In the genomic region with DNA sequence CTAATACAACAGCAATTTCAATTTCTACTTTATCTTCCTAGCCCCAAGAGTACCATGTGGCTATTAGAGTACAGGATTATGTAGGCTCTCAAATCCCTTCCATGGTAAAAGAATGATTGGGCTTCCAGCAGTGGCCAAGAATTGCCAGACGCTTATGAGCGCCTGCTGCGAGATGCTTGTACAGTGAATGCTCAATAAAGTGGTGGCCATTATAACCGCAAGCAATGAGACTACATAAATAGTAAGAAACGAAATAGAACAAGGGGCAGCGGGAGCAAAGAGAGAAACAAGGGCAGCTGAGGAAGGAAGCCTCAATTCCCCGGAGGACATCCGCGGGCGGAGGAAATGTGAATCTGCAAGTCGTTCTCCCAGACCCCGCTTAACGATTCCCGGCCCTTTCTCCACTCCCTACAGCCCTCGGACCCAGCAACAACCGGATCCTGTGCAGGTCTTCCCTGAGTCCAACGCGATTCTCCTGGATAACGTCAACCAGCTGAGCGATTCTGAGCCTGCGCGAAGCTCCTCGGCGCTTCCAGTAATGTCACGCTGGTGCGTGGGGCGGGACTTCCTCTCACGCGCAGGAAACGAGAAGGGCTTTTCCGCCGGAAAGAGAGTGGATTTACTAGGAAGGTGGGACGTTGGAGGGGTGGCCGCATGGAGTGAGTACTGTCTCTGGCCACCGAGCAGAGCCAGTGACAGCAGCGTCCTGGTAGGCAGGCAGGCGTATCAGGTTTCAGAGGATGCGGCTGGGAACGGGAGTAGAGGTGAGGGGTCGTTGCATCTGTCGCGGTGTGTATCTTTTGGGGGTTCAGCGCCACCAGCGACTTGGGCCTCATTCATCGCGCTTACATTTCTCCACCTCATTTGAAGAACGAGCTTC, we compare ENCODE assay signal across 1 cellular context.
TF ChIP-seq lines count a peak whose summit lies in the region.

No MANE protein-coding gene starts in this region.

TF ChIP-seq in HepG2, 621 proteins besides CTCF, POLR2A, EP300 and RAD21 (continued from another document and continues in another):
- TF ChIP-seq PAF1 (CRISPR knock-in tag; IDR thresholded peaks at IDR 0.05) (no peak), ZNF251 (CRISPR knock-in tag; IDR thresholded peaks at IDR 0.05) (no peak), RFX3 (CRISPR knock-in tag; IDR thresholded peaks at IDR 0.05) (no peak), KAT7 (CRISPR knock-in tag; IDR thresholded peaks at IDR 0.05; ENCODE audit: borderline replicate concordance) (peak; percentile 42; the same call in 1 of the 2 replicates), ZNF296 (CRISPR knock-in tag; conservative IDR thresholded peaks at IDR 0.05) (0 out of 2 replicates have a peak, but pooled peaks have one; percentile 40), ZNF282 (IDR thresholded peaks at IDR 0.05; ENCODE audit: partially characterized antibody) (no peak), ZNF737 (CRISPR knock-in tag; IDR thresholded peaks at IDR 0.05; ENCODE audit: borderline replicate concordance) (0 out of 2 replicates have a peak, but pooled peaks have one; percentile 49), ZNF543 (CRISPR knock-in tag; IDR thresholded peaks at IDR 0.05) (peak; percentile 34; the same call in 1 of the 2 replicates), ZNF720 (CRISPR knock-in tag; IDR thresholded peaks at IDR 0.05) (no peak), ZNF644 (CRISPR knock-in tag; IDR thresholded peaks at IDR 0.05; ENCODE audit: low read depth) (no peak), KDM1A (CRISPR knock-in tag; IDR thresholded peaks at IDR 0.05) (no peak), SRSF9 (IDR thresholded peaks at IDR 0.05; ENCODE audit: borderline replicate concordance, insufficient read depth, low read depth, low read length, poor library complexity, severe bottlenecking) (no peak), SNRNP70 (IDR thresholded peaks at IDR 0.05; ENCODE audit: low read depth, low read length) (no peak), RNF2 (conservative IDR thresholded peaks at IDR 0.05; ENCODE audit: low read depth) (0 out of 2 replicates have a peak, but pooled peaks have one; percentile 36), ZNF570 (CRISPR knock-in tag; IDR thresholded peaks at IDR 0.05; ENCODE audit: borderline replicate concordance) (no peak), NFRKB (IDR thresholded peaks at IDR 0.05) (no peak), ZBTB42 (CRISPR knock-in tag; IDR thresholded peaks at IDR 0.05) (no peak), MLLT10 (CRISPR knock-in tag; IDR thresholded peaks at IDR 0.05) (no peak), TBX3 (IDR thresholded peaks at IDR 0.05; ENCODE audit: borderline replicate concordance) (no peak), ZNF101 (CRISPR knock-in tag; IDR thresholded peaks at IDR 0.05; ENCODE audit: borderline replicate concordance, low read depth) (no peak), SSRP1 (CRISPR knock-in tag; IDR thresholded peaks at IDR 0.05) (no peak), NFE2 (CRISPR knock-in tag; IDR thresholded peaks at IDR 0.05) (no peak), ATF1 (CRISPR knock-in tag; IDR thresholded peaks at IDR 0.05) (peak; percentile 76), CHD4 (IDR thresholded peaks at IDR 0.05; ENCODE audit: borderline replicate concordance, low read length) (no peak), JDP2 (CRISPR knock-in tag; IDR thresholded peaks at IDR 0.05; ENCODE audit: borderline replicate concordance) (no peak), MAFK (conservative IDR thresholded peaks at IDR 0.05 in 1 of 2, IDR thresholded peaks at IDR 0.05 in 1 of 2; ENCODE audit: low read length in 2 of 2) (no peak), ZNF468 (CRISPR knock-in tag; IDR thresholded peaks at IDR 0.05) (no peak), FOXP1 (IDR thresholded peaks at IDR 0.05) (no peak), FOXP1 (CRISPR knock-in tag; IDR thresholded peaks at IDR 0.05) (no peak)
- TF ChIP-seq, protein P1, sequence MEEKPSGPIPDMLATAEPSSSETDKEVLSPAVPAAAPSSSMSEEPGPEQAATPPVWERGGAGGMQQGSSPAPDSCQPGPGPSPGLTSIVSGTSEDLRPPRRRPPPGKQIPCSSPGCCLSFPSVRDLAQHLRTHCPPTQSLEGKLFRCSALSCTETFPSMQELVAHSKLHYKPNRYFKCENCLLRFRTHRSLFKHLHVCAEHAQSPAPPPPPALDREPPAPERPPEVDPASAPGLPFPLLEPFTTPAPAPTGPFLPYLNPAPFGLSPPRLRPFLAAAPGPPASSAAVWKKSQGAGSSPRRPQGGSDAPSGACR (CRISPR knock-in tag; IDR thresholded peaks at IDR 0.05): peak; percentile 61; the same call in 1 of the 2 replicates
- TF ChIP-seq, protein P2, sequence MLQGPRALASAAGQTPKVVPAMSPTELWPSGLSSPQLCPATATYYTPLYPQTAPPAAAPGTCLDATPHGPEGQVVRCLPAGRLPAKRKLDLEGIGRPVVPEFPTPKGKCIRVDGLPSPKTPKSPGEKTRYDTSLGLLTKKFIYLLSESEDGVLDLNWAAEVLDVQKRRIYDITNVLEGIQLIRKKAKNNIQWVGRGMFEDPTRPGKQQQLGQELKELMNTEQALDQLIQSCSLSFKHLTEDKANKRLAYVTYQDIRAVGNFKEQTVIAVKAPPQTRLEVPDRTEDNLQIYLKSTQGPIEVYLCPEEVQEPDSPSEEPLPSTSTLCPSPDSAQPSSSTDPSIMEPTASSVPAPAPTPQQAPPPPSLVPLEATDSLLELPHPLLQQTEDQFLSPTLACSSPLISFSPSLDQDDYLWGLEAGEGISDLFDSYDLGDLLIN (CRISPR knock-in tag; IDR thresholded peaks at IDR 0.05; ENCODE audit: borderline replicate concordance): no peak; the same call in 1 of the 2 replicates
- TF ChIP-seq, protein P3, sequence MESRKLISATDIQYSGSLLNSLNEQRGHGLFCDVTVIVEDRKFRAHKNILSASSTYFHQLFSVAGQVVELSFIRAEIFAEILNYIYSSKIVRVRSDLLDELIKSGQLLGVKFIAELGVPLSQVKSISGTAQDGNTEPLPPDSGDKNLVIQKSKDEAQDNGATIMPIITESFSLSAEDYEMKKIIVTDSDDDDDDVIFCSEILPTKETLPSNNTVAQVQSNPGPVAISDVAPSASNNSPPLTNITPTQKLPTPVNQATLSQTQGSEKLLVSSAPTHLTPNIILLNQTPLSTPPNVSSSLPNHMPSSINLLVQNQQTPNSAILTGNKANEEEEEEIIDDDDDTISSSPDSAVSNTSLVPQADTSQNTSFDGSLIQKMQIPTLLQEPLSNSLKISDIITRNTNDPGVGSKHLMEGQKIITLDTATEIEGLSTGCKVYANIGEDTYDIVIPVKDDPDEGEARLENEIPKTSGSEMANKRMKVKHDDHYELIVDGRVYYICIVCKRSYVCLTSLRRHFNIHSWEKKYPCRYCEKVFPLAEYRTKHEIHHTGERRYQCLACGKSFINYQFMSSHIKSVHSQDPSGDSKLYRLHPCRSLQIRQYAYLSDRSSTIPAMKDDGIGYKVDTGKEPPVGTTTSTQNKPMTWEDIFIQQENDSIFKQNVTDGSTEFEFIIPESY (CRISPR knock-in tag; IDR thresholded peaks at IDR 0.05): 0 out of 2 replicates have a peak, but pooled peaks have one; percentile 11
- TF ChIP-seq, protein P4, sequence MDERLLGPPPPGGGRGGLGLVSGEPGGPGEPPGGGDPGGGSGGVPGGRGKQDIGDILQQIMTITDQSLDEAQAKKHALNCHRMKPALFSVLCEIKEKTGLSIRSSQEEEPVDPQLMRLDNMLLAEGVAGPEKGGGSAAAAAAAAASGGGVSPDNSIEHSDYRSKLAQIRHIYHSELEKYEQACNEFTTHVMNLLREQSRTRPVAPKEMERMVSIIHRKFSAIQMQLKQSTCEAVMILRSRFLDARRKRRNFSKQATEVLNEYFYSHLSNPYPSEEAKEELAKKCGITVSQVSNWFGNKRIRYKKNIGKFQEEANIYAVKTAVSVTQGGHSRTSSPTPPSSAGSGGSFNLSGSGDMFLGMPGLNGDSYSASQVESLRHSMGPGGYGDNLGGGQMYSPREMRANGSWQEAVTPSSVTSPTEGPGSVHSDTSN (CRISPR knock-in tag; IDR thresholded peaks at IDR 0.05): no peak
- TF ChIP-seq, protein P5, sequence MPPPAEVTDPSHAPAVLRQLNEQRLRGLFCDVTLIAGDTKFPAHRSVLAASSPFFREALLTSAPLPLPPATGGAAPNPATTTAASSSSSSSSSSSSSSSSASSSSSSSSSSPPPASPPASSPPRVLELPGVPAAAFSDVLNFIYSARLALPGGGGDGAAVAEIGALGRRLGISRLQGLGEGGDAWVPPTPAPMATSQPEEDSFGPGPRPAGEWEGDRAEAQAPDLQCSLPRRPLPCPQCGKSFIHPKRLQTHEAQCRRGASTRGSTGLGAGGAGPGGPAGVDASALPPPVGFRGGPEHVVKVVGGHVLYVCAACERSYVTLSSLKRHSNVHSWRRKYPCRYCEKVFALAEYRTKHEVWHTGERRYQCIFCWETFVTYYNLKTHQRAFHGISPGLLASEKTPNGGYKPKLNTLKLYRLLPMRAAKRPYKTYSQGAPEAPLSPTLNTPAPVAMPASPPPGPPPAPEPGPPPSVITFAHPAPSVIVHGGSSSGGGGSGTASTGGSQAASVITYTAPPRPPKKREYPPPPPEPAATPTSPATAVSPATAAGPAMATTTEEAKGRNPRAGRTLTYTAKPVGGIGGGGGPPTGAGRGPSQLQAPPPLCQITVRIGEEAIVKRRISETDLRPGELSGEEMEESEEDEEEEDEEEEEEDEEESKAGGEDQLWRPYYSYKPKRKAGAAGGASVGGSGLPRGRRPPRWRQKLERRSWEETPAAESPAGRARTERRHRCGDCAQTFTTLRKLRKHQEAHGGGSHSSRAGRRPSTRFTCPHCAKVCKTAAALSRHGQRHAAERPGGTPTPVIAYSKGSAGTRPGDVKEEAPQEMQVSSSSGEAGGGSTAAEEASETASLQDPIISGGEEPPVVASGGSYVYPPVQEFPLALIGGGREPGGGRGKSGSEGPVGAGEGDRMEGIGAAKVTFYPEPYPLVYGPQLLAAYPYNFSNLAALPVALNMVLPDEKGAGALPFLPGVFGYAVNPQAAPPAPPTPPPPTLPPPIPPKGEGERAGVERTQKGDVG (CRISPR knock-in tag; IDR thresholded peaks at IDR 0.05; ENCODE audit: borderline replicate concordance): no peak
- TF ChIP-seq, protein P6, sequence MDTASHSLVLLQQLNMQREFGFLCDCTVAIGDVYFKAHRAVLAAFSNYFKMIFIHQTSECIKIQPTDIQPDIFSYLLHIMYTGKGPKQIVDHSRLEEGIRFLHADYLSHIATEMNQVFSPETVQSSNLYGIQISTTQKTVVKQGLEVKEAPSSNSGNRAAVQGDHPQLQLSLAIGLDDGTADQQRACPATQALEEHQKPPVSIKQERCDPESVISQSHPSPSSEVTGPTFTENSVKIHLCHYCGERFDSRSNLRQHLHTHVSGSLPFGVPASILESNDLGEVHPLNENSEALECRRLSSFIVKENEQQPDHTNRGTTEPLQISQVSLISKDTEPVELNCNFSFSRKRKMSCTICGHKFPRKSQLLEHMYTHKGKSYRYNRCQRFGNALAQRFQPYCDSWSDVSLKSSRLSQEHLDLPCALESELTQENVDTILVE (CRISPR knock-in tag; IDR thresholded peaks at IDR 0.05): no peak
- TF ChIP-seq, protein P7, sequence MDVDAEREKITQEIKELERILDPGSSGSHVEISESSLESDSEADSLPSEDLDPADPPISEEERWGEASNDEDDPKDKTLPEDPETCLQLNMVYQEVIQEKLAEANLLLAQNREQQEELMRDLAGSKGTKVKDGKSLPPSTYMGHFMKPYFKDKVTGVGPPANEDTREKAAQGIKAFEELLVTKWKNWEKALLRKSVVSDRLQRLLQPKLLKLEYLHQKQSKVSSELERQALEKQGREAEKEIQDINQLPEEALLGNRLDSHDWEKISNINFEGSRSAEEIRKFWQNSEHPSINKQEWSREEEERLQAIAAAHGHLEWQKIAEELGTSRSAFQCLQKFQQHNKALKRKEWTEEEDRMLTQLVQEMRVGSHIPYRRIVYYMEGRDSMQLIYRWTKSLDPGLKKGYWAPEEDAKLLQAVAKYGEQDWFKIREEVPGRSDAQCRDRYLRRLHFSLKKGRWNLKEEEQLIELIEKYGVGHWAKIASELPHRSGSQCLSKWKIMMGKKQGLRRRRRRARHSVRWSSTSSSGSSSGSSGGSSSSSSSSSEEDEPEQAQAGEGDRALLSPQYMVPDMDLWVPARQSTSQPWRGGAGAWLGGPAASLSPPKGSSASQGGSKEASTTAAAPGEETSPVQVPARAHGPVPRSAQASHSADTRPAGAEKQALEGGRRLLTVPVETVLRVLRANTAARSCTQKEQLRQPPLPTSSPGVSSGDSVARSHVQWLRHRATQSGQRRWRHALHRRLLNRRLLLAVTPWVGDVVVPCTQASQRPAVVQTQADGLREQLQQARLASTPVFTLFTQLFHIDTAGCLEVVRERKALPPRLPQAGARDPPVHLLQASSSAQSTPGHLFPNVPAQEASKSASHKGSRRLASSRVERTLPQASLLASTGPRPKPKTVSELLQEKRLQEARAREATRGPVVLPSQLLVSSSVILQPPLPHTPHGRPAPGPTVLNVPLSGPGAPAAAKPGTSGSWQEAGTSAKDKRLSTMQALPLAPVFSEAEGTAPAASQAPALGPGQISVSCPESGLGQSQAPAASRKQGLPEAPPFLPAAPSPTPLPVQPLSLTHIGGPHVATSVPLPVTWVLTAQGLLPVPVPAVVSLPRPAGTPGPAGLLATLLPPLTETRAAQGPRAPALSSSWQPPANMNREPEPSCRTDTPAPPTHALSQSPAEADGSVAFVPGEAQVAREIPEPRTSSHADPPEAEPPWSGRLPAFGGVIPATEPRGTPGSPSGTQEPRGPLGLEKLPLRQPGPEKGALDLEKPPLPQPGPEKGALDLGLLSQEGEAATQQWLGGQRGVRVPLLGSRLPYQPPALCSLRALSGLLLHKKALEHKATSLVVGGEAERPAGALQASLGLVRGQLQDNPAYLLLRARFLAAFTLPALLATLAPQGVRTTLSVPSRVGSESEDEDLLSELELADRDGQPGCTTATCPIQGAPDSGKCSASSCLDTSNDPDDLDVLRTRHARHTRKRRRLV (CRISPR knock-in tag; IDR thresholded peaks at IDR 0.05): peak; percentile 0; the same call in 1 of the 2 replicates
- TF ChIP-seq, protein P8, sequence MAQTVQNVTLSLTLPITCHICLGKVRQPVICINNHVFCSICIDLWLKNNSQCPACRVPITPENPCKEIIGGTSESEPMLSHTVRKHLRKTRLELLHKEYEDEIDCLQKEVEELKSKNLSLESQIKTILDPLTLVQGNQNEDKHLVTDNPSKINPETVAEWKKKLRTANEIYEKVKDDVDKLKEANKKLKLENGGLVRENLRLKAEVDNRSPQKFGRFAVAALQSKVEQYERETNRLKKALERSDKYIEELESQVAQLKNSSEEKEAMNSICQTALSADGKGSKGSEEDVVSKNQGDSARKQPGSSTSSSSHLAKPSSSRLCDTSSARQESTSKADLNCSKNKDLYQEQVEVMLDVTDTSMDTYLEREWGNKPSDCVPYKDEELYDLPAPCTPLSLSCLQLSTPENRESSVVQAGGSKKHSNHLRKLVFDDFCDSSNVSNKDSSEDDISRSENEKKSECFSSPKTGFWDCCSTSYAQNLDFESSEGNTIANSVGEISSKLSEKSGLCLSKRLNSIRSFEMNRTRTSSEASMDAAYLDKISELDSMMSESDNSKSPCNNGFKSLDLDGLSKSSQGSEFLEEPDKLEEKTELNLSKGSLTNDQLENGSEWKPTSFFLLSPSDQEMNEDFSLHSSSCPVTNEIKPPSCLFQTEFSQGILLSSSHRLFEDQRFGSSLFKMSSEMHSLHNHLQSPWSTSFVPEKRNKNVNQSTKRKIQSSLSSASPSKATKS (CRISPR knock-in tag; IDR thresholded peaks at IDR 0.05): no peak
- TF ChIP-seq, protein P9, sequence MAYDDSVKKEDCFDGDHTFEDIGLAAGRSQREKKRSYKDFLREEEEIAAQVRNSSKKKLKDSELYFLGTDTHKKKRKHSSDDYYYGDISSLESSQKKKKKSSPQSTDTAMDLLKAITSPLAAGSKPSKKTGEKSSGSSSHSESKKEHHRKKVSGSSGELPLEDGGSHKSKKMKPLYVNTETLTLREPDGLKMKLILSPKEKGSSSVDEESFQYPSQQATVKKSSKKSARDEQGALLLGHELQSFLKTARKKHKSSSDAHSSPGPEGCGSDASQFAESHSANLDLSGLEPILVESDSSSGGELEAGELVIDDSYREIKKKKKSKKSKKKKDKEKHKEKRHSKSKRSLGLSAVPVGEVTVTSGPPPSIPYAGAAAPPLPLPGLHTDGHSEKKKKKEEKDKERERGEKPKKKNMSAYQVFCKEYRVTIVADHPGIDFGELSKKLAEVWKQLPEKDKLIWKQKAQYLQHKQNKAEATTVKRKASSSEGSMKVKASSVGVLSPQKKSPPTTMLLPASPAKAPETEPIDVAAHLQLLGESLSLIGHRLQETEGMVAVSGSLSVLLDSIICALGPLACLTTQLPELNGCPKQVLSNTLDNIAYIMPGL (CRISPR knock-in tag; IDR thresholded peaks at IDR 0.05; ENCODE audit: borderline replicate concordance in 1 of 2, low read depth in 1 of 2): peak; percentile 43 to 84; a peak in 1 of 4 replicates
